In genomic region chr3:30893678-30894325, GRCh38 we compare ENCODE assay signal across 10 cellular contexts. TPM values are rescaled to one million over a fixed set of nuclear protein-coding genes. Genes with fewer than 3 reads are reported as not detected.
DNase-seq lines count a peak whose midpoint lies in the region; ATAC-seq and TF ChIP-seq lines count a peak whose summit lies in the region.
"Had no signal": no experiment of that assay in that cellular context is flagged by ENCODE, and none has a peak within 500 bp of the region (broad histone marks: within the 10 kb centered on the region; RNA-seq: fewer than 3 reads in every experiment).

No MANE protein-coding gene starts in this region.

- no peak for TF ChIP-seq POLR2A in testis (IDR thresholded peaks at IDR 0.05)

- peaks cover 29% of the 10 kb centered on the region for H3K4me1 ChIP-seq in iPS-20b (ENCODE audit: insufficient read depth, low read length)
- H3K4me1 ChIP-seq in testis = no peaks in the 10 kb centered on the region

- ATAC-seq in activated T-cell treated with anti-CD3 and anti-CD28 coated beads, Interleukin-2, amount 50 U/mL, for 4 hours = no peak
- ATAC-seq in activated CD8-positive, alpha-beta T cell treated with anti-CD3 and anti-CD28 coated beads for 36 hours = no peak
- ATAC-seq in HG03025 (IDR thresholded peaks at IDR 0.05; ENCODE audit: low FRiP score, unreplicated experiment) (no peak), GM21423 (IDR thresholded peaks at IDR 0.05; ENCODE audit: unreplicated experiment) (no peak)

- H3K36me3 ChIP-seq in iPS-20b (ENCODE audit: insufficient read depth, low read depth, low read length) = no peaks in the 10 kb centered on the region
- no peaks in the 10 kb centered on the region for H3K36me3 ChIP-seq in testis (ENCODE audit: low read depth, missing control alignments)

- 24 to 47% methylated on average over 8 of the region's 8 CpGs for WGBS in testis, 2 donors

- H3K36me3 Mint-ChIP-seq in activated T-cell treated with anti-CD3 and anti-CD28 coated beads, Interleukin-2, amount 50 U/mL, for 4 hours (ENCODE audit: insufficient read depth) = no peaks in the 10 kb centered on the region
- H3K36me3 Mint-ChIP-seq in activated CD8-positive, alpha-beta T cell treated with anti-CD3 and anti-CD28 coated beads for 36 hours (ENCODE audit: low read depth) = no peaks in the 10 kb centered on the region

- POLR2A ChIA-PET in activated CD8-positive, alpha-beta T cell treated with anti-CD3 and anti-CD28 coated beads for 36 hours (lab: Charles Lee) = no interaction called here

- H3K9me3 ChIP-seq in iPS-20b (ENCODE audit: insufficient read depth, low read depth, low read length) (no peaks in the 10 kb centered on the region), testis (no peaks in the 10 kb centered on the region)

- H3K4me3 Mint-ChIP-seq in activated T-cell treated with anti-CD3 and anti-CD28 coated beads, Interleukin-2, amount 50 U/mL, for 4 hours = peak overlapping the region; percentile 62
- peak overlapping the region; percentile 33 for H3K4me3 Mint-ChIP-seq in activated CD8-positive, alpha-beta T cell treated with anti-CD3 and anti-CD28 coated beads for 36 hours

- no peak overlapping the region for H3K27ac ChIP-seq in iPS-20b (ENCODE audit: low read length)
- no peak overlapping the region for H3K27ac ChIP-seq in testis
- H3K27ac ChIP-seq: HL-60 had no signal

- peaks cover 34% of the 10 kb centered on the region for H3K27me3 Mint-ChIP-seq in activated T-cell treated with anti-CD3 and anti-CD28 coated beads, Interleukin-2, amount 50 U/mL, for 4 hours (ENCODE audit: low read depth)
- H3K27me3 Mint-ChIP-seq in activated CD8-positive, alpha-beta T cell treated with anti-CD3 and anti-CD28 coated beads for 36 hours = peaks cover 31% of the 10 kb centered on the region

- intact Hi-C loops in activated CD8-positive, alpha-beta T cell treated with anti-CD3 and anti-CD28 coated beads for 36 hours (cut with micrococcal nuclease) = no loop called here
- intact Hi-C loops in testis (cut with DNase I; ENCODE audit: low total_unique reads) = no loop called here

- no peak overlapping the region for H3K9ac ChIP-seq in iPS-20b (ENCODE audit: low read depth, low read length)

- H3K4me1 Mint-ChIP-seq in activated T-cell treated with anti-CD3 and anti-CD28 coated beads, Interleukin-2, amount 50 U/mL, for 4 hours (ENCODE audit: low read depth) = peaks cover 16% of the 10 kb centered on the region
- peaks cover 10% of the 10 kb centered on the region for H3K4me1 Mint-ChIP-seq in activated CD8-positive, alpha-beta T cell treated with anti-CD3 and anti-CD28 coated beads for 36 hours (ENCODE audit: low read depth)

- H3K27ac Mint-ChIP-seq in activated CD8-positive, alpha-beta T cell treated with anti-CD3 and anti-CD28 coated beads for 36 hours = no peak overlapping the region

- peak overlapping the region; percentile 70 for H3K4me3 ChIP-seq in iPS-20b (ENCODE audit: low read length)
- peak overlapping the region; percentile 36 to 52 for H3K4me3 ChIP-seq in testis

- H3K27me3 ChIP-seq in iPS-20b (ENCODE audit: insufficient read depth, low read length) = peaks cover 31% of the 10 kb centered on the region
- H3K27me3 ChIP-seq in testis = no peaks in the 10 kb centered on the region

- H3K9me3 Mint-ChIP-seq in activated T-cell treated with anti-CD3 and anti-CD28 coated beads, Interleukin-2, amount 50 U/mL, for 4 hours = no peaks in the 10 kb centered on the region
- H3K9me3 Mint-ChIP-seq in activated CD8-positive, alpha-beta T cell treated with anti-CD3 and anti-CD28 coated beads for 36 hours = no peaks in the 10 kb centered on the region

- CTCF ChIA-PET in activated CD8-positive, alpha-beta T cell treated with anti-CD3 and anti-CD28 coated beads for 36 hours (lab: Charles Lee) = no interaction called here

- DNase-seq in activated T-cell treated with anti-CD3 and anti-CD28 coated beads, Interleukin-2, amount 50 U/mL, for 4 hours = no peak
- DNase-seq in activated T-cell treated with anti-CD3 and anti-CD28 coated beads, Interleukin-2, amount 50 U/mL, for 48 hours = no peak
- no peak for DNase-seq in activated CD8-positive, alpha-beta T cell treated with anti-CD3 and anti-CD28 coated beads for 36 hours
- DNase-seq in testis = no peak
- DNase-seq in stimulated activated CD4-positive, alpha-beta T cell treated with anti-CD3 and anti-CD28 coated beads, Interleukin-15, amount 100 ng/mL, for 24 hours = no peak

- TF ChIP-seq CTCF in activated CD8-positive, alpha-beta T cell treated with anti-CD3 and anti-CD28 coated beads for 36 hours (IDR thresholded peaks at IDR 0.05) = no peak
- TF ChIP-seq CTCF in testis (IDR thresholded peaks at IDR 0.05) = no peak

RNA-seq across cellular contexts. Expression of gene GADL1, which starts 0.7 kb away (rescaled TPM):
- total RNA-seq in activated T-cell treated with anti-CD3 and anti-CD28 coated beads, Interleukin-2, amount 50 U/mL, for 4 hours = not detected
- total RNA-seq in activated CD8-positive, alpha-beta T cell treated with anti-CD3 and anti-CD28 coated beads for 36 hours = not detected
- under 1 TPM in 1 of 2 donors, not detected in 1; 0.08 TPM for total RNA-seq in testis
- 0.30 TPM for polyA plus RNA-seq in testis (ENCODE audit: insufficient read depth, low read depth, low replicate concordance)
- total RNA-seq: OCI-LY7 had no signal
